In genomic region chr1:2083666-2084065, GRCh38 we compare ENCODE assay signal across 18 cellular contexts. TPM values are rescaled to one million over a fixed set of nuclear protein-coding genes. Genes with fewer than 3 reads are reported as not detected.
DNase-seq lines count a peak whose midpoint lies in the region; ATAC-seq and TF ChIP-seq lines count a peak whose summit lies in the region.
"Had no signal": no experiment of that assay in that cellular context is flagged by ENCODE, and none has a peak within 500 bp of the region (broad histone marks: within the 10 kb centered on the region; RNA-seq: fewer than 3 reads in every experiment).

No MANE protein-coding gene starts in this region.

- POLR2A ChIA-PET in WTC11 (lab: Charles Lee) = no interaction called here

- H3K36me3 Mint-ChIP-seq in WTC11 = peaks cover 9% of the 10 kb centered on the region
- H3K36me3 Mint-ChIP-seq: CD14-positive monocyte had no signal

- no peaks in the 10 kb centered on the region for H3K4me1 Mint-ChIP-seq in WTC11
- H3K4me1 Mint-ChIP-seq: B cell, CD14-positive monocyte had no signal

- CTCF ChIA-PET in WTC11 (lab: Charles Lee) = interaction anchor here (0.9 to 2.1 kb wide), 3 partner anchors 9 to 56 kb away, joined by 3 to 6 read pairs (median 3); no protein-coding TSS in a partner anchor

- peaks cover 1% of the 10 kb centered on the region for H3K9me3 Mint-ChIP-seq in WTC11
- H3K9me3 Mint-ChIP-seq: CD4-positive, alpha-beta T cell had no signal

- no peak overlapping the region for H3K4me3 ChIP-seq in choroid plexus epithelial cell (ENCODE audit: low read depth, low read length)
- H3K4me3 ChIP-seq: BLaER1 treated with 17β-estradiol and CSF1 and Interleukin-3, amounts not matched to agents 10 nM and 100 nM; GM12878; GM23248 had no signal

- H3K4me3 Mint-ChIP-seq in WTC11 = no peak overlapping the region
- H3K4me3 Mint-ChIP-seq: B cell; CD14-positive monocyte; CD4-positive, alpha-beta T cell; CD8-positive, alpha-beta memory T cell had no signal

- H3K27ac Mint-ChIP-seq in WTC11 = peak overlapping the region; percentile 80
- H3K27ac Mint-ChIP-seq: B cell; CD14-positive monocyte; CD4-positive, alpha-beta T cell had no signal

- H3K27me3 Mint-ChIP-seq in WTC11 (ENCODE audit: low read depth) = no peaks in the 10 kb centered on the region; the same call in 1 of the 2 replicates
- H3K27me3 Mint-ChIP-seq: B cell; CD4-positive, alpha-beta T cell; CD8-positive, alpha-beta memory T cell had no signal

- no peak for ATAC-seq in WTC11
- ATAC-seq: GM12878, HCT116 had no signal

- peak; percentile 66 for DNase-seq in G401 (ENCODE audit: low spot score)
- no peak for DNase-seq in WTC11 (ENCODE audit: low spot score)
- peak; percentile 5 for DNase-seq in choroid plexus epithelial cell (ENCODE audit: low read depth)
- no peak for DNase-seq in RPMI8226
- no peak for DNase-seq in GDM1 (lab: John Stamatoyannopoulos, UW)
- DNase-seq in SK-N-DZ (ENCODE audit: low spot score) = no peak
- DNase-seq: Calu3; CD4-positive, alpha-beta T cell; CD8-positive, alpha-beta memory T cell; DMS53; DMS79 treated with DMSO at 0.1 percent for 48 hours; GM23248; H7 had no signal

- TF ChIP-seq CTCF in WTC11 (IDR thresholded peaks at IDR 0.05) (no peak), choroid plexus epithelial cell (conservative IDR thresholded peaks at IDR 0.05; ENCODE audit: low read depth, low read length) (no peak)

- in situ Hi-C loops in G401 (cut with HindIII; ENCODE audit: low sequenced_read_pairs) = no loop called here

TF ChIP-seq in WTC11, 78 proteins besides CTCF, POLR2A, EP300 and RAD21:
- no peak for TF ChIP-seq ZNF396 (CRISPR knock-in tag; IDR thresholded peaks at IDR 0.05; ENCODE audit: borderline replicate concordance)
- TF ChIP-seq, protein P1, sequence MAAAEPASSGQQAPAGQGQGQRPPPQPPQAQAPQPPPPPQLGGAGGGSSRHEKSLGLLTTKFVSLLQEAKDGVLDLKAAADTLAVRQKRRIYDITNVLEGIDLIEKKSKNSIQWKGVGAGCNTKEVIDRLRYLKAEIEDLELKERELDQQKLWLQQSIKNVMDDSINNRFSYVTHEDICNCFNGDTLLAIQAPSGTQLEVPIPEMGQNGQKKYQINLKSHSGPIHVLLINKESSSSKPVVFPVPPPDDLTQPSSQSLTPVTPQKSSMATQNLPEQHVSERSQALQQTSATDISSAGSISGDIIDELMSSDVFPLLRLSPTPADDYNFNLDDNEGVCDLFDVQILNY (CRISPR knock-in tag; IDR thresholded peaks at IDR 0.05) = no peak

RNA-seq across cellular contexts. Expression of gene PRKCZ, which starts 33.5 kb away (rescaled TPM):
- 96.8 and 107 TPM in 2 replicates for total RNA-seq in G401 (2014; rRNA removed; shearing (Covaris generic))
- total RNA-seq in WTC11 (2021) = 51.9 to 52.9 TPM (median 52.5 TPM) in 3 replicates
- polyA plus RNA-seq in SK-N-DZ (2014; cell fraction: cytosol; rRNA removed) = 4.2 and 6.3 TPM in 2 replicates
- polyA plus RNA-seq in SK-N-DZ (2014; cell fraction: nucleus; rRNA removed) = 5.0 and 8.7 TPM in 2 replicates

Comparison
In these comparisons a context has a peak if more than half of its experiments do, and no peak if none do; other contexts are left out.
1. DNase-seq: peak in G401 (single experiment) and choroid plexus epithelial cell (single experiment); none in WTC11 (single experiment), RPMI8226 (single experiment), GDM1 (single experiment) and SK-N-DZ (single experiment).